ENCODE assay signal across 8 cellular contexts in the genomic region with DNA sequence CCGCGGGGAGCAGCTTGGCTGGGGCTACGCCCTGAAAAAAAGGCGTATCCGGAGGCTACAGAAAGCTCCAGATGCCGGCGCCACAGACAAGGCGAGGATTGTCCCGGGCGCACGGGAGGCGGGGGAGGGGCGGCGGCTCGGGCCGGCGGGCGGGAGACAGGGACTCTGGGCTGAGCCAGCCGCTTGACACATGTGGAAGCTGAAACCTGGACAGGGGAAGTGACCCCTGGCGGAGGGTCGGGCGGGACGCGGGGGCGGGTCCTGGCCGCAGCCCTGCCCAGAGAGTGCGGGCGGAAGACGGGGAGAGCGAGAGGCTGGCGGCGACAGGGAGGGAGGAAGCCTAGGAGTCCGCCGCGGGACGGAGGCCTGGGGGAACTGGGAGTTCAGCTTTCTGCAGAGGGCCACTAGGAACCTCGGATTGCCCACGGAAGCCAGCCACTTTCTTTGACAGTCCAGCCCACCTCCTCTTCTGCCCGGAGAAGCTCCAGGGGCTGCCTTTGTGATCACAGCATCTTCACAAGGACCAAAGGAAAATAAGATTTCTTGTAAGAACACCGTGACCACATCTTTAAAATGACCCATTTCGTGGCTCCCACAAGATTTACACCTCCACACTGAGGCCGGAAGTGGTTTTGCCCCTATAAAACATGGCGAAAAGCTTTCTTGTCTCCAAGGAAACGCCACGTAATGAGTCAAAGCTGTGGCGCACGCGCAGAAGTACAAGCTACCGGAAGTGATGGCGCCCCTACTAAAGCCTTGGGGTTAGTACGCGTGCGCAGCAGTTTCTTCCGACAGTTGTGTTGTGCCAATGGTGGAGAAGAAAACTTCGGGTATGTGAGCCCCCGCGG. TPM values are rescaled to one million over a fixed set of nuclear protein-coding genes. Genes with fewer than 3 reads are reported as not detected.
A peak's percentile ranks its signal among the peaks of the same experiment; 100 is the strongest.
DNase-seq lines count a peak whose midpoint lies in the region; ATAC-seq and TF ChIP-seq lines count a peak whose summit lies in the region.

A gene with protein sequence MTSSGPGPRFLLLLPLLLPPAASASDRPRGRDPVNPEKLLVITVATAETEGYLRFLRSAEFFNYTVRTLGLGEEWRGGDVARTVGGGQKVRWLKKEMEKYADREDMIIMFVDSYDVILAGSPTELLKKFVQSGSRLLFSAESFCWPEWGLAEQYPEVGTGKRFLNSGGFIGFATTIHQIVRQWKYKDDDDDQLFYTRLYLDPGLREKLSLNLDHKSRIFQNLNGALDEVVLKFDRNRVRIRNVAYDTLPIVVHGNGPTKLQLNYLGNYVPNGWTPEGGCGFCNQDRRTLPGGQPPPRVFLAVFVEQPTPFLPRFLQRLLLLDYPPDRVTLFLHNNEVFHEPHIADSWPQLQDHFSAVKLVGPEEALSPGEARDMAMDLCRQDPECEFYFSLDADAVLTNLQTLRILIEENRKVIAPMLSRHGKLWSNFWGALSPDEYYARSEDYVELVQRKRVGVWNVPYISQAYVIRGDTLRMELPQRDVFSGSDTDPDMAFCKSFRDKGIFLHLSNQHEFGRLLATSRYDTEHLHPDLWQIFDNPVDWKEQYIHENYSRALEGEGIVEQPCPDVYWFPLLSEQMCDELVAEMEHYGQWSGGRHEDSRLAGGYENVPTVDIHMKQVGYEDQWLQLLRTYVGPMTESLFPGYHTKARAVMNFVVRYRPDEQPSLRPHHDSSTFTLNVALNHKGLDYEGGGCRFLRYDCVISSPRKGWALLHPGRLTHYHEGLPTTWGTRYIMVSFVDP (minus strand): TSS at position 194 of the 848 bp plus-strand sequence. CDS start 307 bp downstream, outside the sequence.
A gene (plus strand): TSS at position 778 of the 848 bp plus-strand sequence. CDS start 31 bp downstream, at position 809.

- peak; percentile 62 for ATAC-seq in GM19043 (IDR thresholded peaks at IDR 0.05; ENCODE audit: low read depth, unreplicated experiment)
- ATAC-seq in HG03378 (IDR thresholded peaks at IDR 0.05; ENCODE audit: unreplicated experiment), result peak; percentile 66

- TF ChIP-seq CTCF in AG10803 (conservative IDR thresholded peaks at IDR 0.05; ENCODE audit: low read length), result peak; percentile 0; the same call in 1 of the 2 replicates

- DNase-seq in AG10803 (ENCODE audit: low read depth) (peak; percentile 97), NCI-H460 (ENCODE audit: extremely low read depth, low read depth) (peak; percentile 99), cerebellar nuclear complex (lab: John Stamatoyannopoulos, UW) (peak; percentile 56 to 90), islet precursor cell (peak; percentile 98)
- DNase-seq in activated CD4-positive, CD25-positive, alpha-beta regulatory T cell treated with anti-CD3 and anti-CD28 coated beads, Interleukin-2, amount 50 U/mL, for 72 hours, result peak; percentile 90
- DNase-seq in stimulated activated CD4-positive, alpha-beta T cell treated with anti-CD3 and anti-CD28 coated beads, Interleukin-12 subunit alpha, Interleukin-12 subunit beta, amount 100 ng/mL, for 48 hours (ENCODE audit: low read depth in 2 of 3, low spot score in 1 of 3), result peak; percentile 92 to 94 (median 92)

- H3K4me3 ChIP-seq in AG10803 (ENCODE audit: low read length), result peak within 1 kb of the TSS; percentile 76

RNA-seq across cellular contexts. Expression of the first gene that starts in this region (rescaled TPM):
- total RNA-seq in NCI-H460 (2014; rRNA removed; shearing (Covaris generic)), result 125 and 130 TPM in 2 replicates
- polyA plus RNA-seq in NCI-H460 (2014; cell fraction: nucleus; rRNA removed), result 145 and 157 TPM in 2 replicates

RNA-seq across cellular contexts. Expression of the second gene that starts in this region (rescaled TPM):
- 66.9 and 77.5 TPM in 2 replicates for total RNA-seq in NCI-H460 (2014; rRNA removed; shearing (Covaris generic))
- polyA plus RNA-seq in NCI-H460 (2014; cell fraction: nucleus; rRNA removed), result 41.1 and 45.3 TPM in 2 replicates

Comparison
In these comparisons a context has a peak if more than half of its experiments do, and no peak if none do; other contexts are left out.
1. Peak in every context shown above with its lines: DNase-seq, ATAC-seq and H3K4me3 ChIP-seq.